ENCODE assay signal across 1 cellular context in genomic region chr1:182392045-182393028, GRCh38.
A peak's percentile ranks its signal among the peaks of the same experiment; 100 is the strongest.
TF ChIP-seq lines count a peak whose summit lies in the region.

No MANE protein-coding gene starts in this region.

TF ChIP-seq in HepG2, 621 proteins besides CTCF, POLR2A, EP300 and RAD21 (continued from another document and continues in another):
- TF ChIP-seq, protein P1, sequence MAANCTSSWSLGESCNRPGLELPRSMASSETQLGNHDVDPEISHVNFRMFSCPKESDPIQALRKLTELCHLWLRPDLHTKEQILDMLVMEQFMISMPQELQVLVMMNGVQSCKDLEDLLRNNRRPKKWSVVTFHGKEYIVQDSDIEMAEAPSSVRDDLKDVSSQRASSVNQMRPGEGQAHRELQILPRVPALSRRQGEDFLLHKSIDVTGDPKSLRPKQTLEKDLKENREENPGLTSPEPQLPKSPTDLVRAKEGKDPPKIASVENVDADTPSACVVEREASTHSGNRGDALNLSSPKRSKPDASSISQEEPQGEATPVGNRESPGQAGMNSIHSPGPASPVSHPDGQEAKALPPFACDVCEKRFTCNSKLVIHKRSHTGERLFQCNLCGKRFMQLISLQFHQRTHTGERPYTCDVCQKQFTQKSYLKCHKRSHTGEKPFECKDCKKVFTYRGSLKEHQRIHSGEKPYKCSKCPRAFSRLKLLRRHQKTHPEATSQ (CRISPR knock-in tag; IDR thresholded peaks at IDR 0.05; ENCODE audit: borderline replicate concordance) = no peak; the same call in 1 of the 2 replicates
- TF ChIP-seq RELA (CRISPR knock-in tag; IDR thresholded peaks at IDR 0.05) = no peak
- TF ChIP-seq PRPF4 (IDR thresholded peaks at IDR 0.05; ENCODE audit: low read depth, low read length, poor library complexity, severe bottlenecking) = no peak
- no peak for TF ChIP-seq ZNF503 (CRISPR knock-in tag; IDR thresholded peaks at IDR 0.05)
- TF ChIP-seq NFATC3 (CRISPR knock-in tag; IDR thresholded peaks at IDR 0.05) = no peak
- TF ChIP-seq, protein P2, sequence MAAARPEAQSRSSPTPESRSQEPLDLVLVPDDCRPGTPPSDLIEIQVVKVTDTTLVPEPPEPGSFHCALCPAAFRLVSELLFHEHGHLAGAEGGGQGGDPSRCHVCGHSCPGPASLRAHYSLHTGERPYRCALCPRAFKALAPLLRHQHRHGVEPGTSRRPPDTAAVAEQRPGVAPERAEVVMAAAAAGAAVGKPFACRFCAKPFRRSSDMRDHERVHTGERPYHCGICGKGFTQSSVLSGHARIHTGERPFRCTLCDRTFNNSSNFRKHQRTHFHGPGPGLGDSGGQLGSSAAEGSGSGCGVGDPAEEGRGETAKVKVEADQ (CRISPR knock-in tag; IDR thresholded peaks at IDR 0.05; ENCODE audit: borderline replicate concordance) = no peak
- no peak for TF ChIP-seq PHF20 (CRISPR knock-in tag; IDR thresholded peaks at IDR 0.05)
- no peak for TF ChIP-seq MIER2 (CRISPR knock-in tag; IDR thresholded peaks at IDR 0.05)
- no peak for TF ChIP-seq SOX6 (IDR thresholded peaks at IDR 0.05)
- TF ChIP-seq SOX6 (CRISPR knock-in tag; IDR thresholded peaks at IDR 0.05) = 0 out of 2 replicates have a peak, but pooled peaks have one; percentile 1
- no peak for TF ChIP-seq MAZ (IDR thresholded peaks at IDR 0.05; ENCODE audit: borderline replicate concordance, low read depth, low read length)
- 0 out of 2 replicates have a peak, but pooled peaks have one; percentile 2 for TF ChIP-seq MAZ (CRISPR knock-in tag; IDR thresholded peaks at IDR 0.05; ENCODE audit: low read depth)
- no peak for TF ChIP-seq ATAD3A (CRISPR knock-in tag; IDR thresholded peaks at IDR 0.05)
- no peak for TF ChIP-seq ETV5 (CRISPR knock-in tag; IDR thresholded peaks at IDR 0.05; ENCODE audit: borderline replicate concordance)
- TF ChIP-seq NPAS2 (CRISPR knock-in tag; IDR thresholded peaks at IDR 0.05; ENCODE audit: borderline replicate concordance) = no peak
- no peak for TF ChIP-seq SRSF4 (IDR thresholded peaks at IDR 0.05; ENCODE audit: low read depth, low read length, poor library complexity, severe bottlenecking)
- TF ChIP-seq ZBTB21 (CRISPR knock-in tag; IDR thresholded peaks at IDR 0.05) = no peak
- no peak for TF ChIP-seq ZKSCAN5 (CRISPR knock-in tag; IDR thresholded peaks at IDR 0.05)
- no peak for TF ChIP-seq ZSCAN29 (CRISPR knock-in tag; conservative IDR thresholded peaks at IDR 0.05)
- TF ChIP-seq YEATS2 (CRISPR knock-in tag; IDR thresholded peaks at IDR 0.05; ENCODE audit: borderline replicate concordance) = no peak
- TF ChIP-seq HOXA9 (CRISPR knock-in tag; IDR thresholded peaks at IDR 0.05; ENCODE audit: borderline replicate concordance) = no peak
- TF ChIP-seq, protein P3, sequence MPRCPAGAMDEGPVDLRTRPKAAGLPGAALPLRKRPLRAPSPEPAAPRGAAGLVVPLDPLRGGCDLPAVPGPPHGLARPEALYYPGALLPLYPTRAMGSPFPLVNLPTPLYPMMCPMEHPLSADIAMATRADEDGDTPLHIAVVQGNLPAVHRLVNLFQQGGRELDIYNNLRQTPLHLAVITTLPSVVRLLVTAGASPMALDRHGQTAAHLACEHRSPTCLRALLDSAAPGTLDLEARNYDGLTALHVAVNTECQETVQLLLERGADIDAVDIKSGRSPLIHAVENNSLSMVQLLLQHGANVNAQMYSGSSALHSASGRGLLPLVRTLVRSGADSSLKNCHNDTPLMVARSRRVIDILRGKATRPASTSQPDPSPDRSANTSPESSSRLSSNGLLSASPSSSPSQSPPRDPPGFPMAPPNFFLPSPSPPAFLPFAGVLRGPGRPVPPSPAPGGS (CRISPR knock-in tag; IDR thresholded peaks at IDR 0.05) = no peak
- TF ChIP-seq, protein P4, sequence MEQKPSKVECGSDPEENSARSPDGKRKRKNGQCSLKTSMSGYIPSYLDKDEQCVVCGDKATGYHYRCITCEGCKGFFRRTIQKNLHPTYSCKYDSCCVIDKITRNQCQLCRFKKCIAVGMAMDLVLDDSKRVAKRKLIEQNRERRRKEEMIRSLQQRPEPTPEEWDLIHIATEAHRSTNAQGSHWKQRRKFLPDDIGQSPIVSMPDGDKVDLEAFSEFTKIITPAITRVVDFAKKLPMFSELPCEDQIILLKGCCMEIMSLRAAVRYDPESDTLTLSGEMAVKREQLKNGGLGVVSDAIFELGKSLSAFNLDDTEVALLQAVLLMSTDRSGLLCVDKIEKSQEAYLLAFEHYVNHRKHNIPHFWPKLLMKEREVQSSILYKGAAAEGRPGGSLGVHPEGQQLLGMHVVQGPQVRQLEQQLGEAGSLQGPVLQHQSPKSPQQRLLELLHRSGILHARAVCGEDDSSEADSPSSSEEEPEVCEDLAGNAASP (CRISPR knock-in tag; IDR thresholded peaks at IDR 0.05; ENCODE audit: borderline replicate concordance) = no peak
- no peak for TF ChIP-seq KAT2B (IDR thresholded peaks at IDR 0.05; ENCODE audit: borderline replicate concordance, low read depth, low read length)
- TF ChIP-seq MTF2 (CRISPR knock-in tag; IDR thresholded peaks at IDR 0.05; ENCODE audit: borderline replicate concordance) = no peak
- TF ChIP-seq, protein P5, sequence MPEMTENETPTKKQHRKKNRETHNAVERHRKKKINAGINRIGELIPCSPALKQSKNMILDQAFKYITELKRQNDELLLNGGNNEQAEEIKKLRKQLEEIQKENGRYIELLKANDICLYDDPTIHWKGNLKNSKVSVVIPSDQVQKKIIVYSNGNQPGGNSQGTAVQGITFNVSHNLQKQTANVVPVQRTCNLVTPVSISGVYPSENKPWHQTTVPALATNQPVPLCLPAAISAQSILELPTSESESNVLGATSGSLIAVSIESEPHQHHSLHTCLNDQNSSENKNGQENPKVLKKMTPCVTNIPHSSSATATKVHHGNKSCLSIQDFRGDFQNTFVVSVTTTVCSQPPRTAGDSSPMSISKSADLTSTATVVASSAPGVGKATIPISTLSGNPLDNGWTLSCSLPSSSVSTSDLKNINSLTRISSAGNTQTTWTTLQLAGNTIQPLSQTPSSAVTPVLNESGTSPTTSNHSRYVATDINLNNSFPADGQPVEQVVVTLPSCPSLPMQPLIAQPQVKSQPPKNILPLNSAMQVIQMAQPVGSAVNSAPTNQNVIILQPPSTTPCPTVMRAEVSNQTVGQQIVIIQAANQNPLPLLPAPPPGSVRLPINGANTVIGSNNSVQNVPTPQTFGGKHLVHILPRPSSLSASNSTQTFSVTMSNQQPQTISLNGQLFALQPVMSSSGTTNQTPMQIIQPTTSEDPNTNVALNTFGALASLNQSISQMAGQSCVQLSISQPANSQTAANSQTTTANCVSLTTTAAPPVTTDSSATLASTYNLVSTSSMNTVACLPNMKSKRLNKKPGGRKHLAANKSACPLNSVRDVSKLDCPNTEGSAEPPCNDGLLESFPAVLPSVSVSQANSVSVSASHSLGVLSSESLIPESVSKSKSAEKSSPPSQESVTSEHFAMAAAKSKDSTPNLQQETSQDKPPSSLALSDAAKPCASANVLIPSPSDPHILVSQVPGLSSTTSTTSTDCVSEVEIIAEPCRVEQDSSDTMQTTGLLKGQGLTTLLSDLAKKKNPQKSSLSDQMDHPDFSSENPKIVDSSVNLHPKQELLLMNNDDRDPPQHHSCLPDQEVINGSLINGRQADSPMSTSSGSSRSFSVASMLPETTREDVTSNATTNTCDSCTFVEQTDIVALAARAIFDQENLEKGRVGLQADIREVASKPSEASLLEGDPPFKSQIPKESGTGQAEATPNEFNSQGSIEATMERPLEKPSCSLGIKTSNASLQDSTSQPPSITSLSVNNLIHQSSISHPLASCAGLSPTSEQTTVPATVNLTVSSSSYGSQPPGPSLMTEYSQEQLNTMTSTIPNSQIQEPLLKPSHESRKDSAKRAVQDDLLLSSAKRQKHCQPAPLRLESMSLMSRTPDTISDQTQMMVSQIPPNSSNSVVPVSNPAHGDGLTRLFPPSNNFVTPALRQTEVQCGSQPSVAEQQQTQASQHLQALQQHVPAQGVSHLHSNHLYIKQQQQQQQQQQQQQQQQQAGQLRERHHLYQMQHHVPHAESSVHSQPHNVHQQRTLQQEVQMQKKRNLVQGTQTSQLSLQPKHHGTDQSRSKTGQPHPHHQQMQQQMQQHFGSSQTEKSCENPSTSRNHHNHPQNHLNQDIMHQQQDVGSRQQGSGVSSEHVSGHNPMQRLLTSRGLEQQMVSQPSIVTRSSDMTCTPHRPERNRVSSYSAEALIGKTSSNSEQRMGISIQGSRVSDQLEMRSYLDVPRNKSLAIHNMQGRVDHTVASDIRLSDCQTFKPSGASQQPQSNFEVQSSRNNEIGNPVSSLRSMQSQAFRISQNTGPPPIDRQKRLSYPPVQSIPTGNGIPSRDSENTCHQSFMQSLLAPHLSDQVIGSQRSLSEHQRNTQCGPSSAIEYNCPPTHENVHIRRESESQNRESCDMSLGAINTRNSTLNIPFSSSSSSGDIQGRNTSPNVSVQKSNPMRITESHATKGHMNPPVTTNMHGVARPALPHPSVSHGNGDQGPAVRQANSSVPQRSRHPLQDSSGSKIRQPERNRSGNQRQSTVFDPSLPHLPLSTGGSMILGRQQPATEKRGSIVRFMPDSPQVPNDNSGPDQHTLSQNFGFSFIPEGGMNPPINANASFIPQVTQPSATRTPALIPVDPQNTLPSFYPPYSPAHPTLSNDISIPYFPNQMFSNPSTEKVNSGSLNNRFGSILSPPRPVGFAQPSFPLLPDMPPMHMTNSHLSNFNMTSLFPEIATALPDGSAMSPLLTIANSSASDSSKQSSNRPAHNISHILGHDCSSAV (CRISPR knock-in tag; IDR thresholded peaks at IDR 0.05; ENCODE audit: borderline replicate concordance) = no peak
- no peak for TF ChIP-seq ZNF224 (CRISPR knock-in tag; IDR thresholded peaks at IDR 0.05)
- TF ChIP-seq ZKSCAN8 (CRISPR knock-in tag; IDR thresholded peaks at IDR 0.05; ENCODE audit: borderline replicate concordance) = no peak
- TF ChIP-seq SMAD3 (CRISPR knock-in tag; IDR thresholded peaks at IDR 0.05) = no peak
- TF ChIP-seq, protein P6, sequence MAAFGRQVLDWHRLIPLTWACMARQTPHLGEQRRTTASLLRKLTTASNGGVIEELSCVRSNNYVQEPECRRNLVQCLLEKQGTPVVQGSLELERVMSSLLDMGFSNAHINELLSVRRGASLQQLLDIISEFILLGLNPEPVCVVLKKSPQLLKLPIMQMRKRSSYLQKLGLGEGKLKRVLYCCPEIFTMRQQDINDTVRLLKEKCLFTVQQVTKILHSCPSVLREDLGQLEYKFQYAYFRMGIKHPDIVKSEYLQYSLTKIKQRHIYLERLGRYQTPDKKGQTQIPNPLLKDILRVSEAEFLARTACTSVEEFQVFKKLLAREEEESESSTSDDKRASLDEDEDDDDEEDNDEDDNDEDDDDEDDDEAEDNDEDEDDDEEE (CRISPR knock-in tag; IDR thresholded peaks at IDR 0.05) = no peak
- peak; percentile 29; the same call in 1 of the 2 replicates for TF ChIP-seq PHF8 (CRISPR knock-in tag; IDR thresholded peaks at IDR 0.05)
- TF ChIP-seq, protein P7, sequence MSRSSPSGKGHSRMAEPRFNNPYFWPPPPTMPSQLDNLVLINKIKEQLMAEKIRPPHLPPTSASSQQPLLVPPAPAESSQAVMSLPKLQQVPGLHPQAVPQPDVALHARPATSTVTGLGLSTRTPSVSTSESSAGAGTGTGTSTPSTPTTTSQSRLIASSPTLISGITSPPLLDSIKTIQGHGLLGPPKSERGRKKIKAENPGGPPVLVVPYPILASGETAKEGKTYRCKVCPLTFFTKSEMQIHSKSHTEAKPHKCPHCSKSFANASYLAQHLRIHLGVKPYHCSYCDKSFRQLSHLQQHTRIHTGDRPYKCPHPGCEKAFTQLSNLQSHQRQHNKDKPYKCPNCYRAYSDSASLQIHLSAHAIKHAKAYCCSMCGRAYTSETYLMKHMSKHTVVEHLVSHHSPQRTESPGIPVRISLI (CRISPR knock-in tag; IDR thresholded peaks at IDR 0.05; ENCODE audit: borderline replicate concordance) = no peak
- no peak for TF ChIP-seq AGO2 (optimal IDR thresholded peaks at IDR 0.05; ENCODE audit: low read depth, low read length)
- no peak for TF ChIP-seq U2AF1 (optimal IDR thresholded peaks at IDR 0.05; ENCODE audit: low read depth, low read length)
- no peak for TF ChIP-seq SNAPC5 (CRISPR knock-in tag; IDR thresholded peaks at IDR 0.05; ENCODE audit: borderline replicate concordance)
- peak; percentile 99 for TF ChIP-seq HNRNPK (IDR thresholded peaks at IDR 0.05; ENCODE audit: low read depth, low read length, poor library complexity, severe bottlenecking)
- TF ChIP-seq ZSCAN25 (CRISPR knock-in tag; IDR thresholded peaks at IDR 0.05) = peak; percentile 92; the same call in 1 of the 2 replicates
- no peak for TF ChIP-seq TMF1 (CRISPR knock-in tag; IDR thresholded peaks at IDR 0.05; ENCODE audit: low read depth)
- TF ChIP-seq SP1 (IDR thresholded peaks at IDR 0.05) = no peak
- TF ChIP-seq SP1 (CRISPR knock-in tag; IDR thresholded peaks at IDR 0.05) = no peak
- no peak for TF ChIP-seq CERS6 (CRISPR knock-in tag; IDR thresholded peaks at IDR 0.05)
- TF ChIP-seq KDM5B (CRISPR knock-in tag; IDR thresholded peaks at IDR 0.05; ENCODE audit: borderline replicate concordance) = no peak
